25 cellular contexts compared by ENCODE assay signal in the genomic region with DNA sequence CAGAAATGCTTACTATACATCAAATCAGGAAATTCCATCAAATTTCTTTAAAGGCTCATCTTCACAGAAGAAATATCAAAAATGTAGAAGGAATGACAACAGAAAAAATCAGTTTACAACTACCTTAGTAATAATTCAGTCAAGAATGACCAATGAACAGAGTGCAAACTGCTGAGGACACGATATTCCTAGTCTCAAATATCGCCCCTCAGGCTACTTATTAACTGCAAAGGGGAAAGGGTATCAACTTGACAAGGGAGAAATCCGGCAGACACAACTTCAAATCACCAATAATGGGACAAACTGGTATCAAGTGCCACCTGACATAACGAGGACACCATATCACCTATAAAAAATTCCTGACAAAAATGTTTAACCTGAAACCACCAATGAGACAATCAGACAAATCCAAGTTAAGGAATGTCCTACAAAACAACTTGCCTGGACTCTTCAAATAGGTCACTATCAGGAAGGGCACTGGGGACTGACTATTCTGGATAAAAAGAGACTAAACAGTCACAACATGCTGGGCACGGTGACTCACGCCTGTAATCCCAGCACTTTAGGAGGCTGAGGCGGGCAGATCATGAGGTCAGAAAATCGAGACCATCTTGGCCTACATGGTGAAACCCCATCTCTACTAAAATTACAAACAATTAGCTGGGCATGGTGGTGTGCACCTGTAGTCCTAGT.
"Had no signal": no experiment of that assay in that cellular context is flagged by ENCODE, and none has a peak within 500 bp of the region (broad histone marks: within the 10 kb centered on the region; RNA-seq: fewer than 3 reads in every experiment).

No MANE protein-coding gene starts in this region.

- H3K9ac ChIP-seq: KMS-11 had no signal

- H3K27me3 Mint-ChIP-seq: activated B cell treated with CpG ODN at 0.5 μM for 24 hours; activated CD4-positive, alpha-beta T cell treated with anti-CD3 and anti-CD28 coated beads, Interleukin-2, amount 10 ng/mL, durations not matched to agents 24 days and 14 days; activated CD8-positive, alpha-beta memory T cell treated with anti-CD3 and anti-CD28 coated beads, Interleukin-2, amount 10 ng/mL, durations not matched to agents 7 days and 5 days; activated naive CD8-positive, alpha-beta T cell; activated T-cell treated with anti-CD3 and anti-CD28 coated beads, Interleukin-2, amount 50 U/mL, for 24 hours had no signal

- H3K4me3 ChIP-seq: cardiac muscle cell had no signal

- H3K36me3 ChIP-seq: cardiac muscle cell had no signal

- H3K27ac ChIP-seq: brain microvascular endothelial cell, cardiac muscle cell, KMS-11 had no signal

- FAIRE-seq: TTC549 had no signal

- H3K27me3 ChIP-seq: brain microvascular endothelial cell, cardiac muscle cell had no signal

- DNase-seq: activated B cell treated with CpG ODN at 0.5 μM for 24 hours; activated CD4-positive, alpha-beta T cell treated with anti-CD3 and anti-CD28 coated beads for 1 hour; activated CD4-positive, alpha-beta T cell treated with anti-CD3 and anti-CD28 coated beads, Interleukin-2, amount 10 ng/mL, durations not matched to agents 24 days and 14 days; activated CD4-positive, alpha-beta T cell treated with anti-CD3 and anti-CD28 coated beads, Interleukin-2, amount 50 U/mL, for 48 hours; activated CD8-positive, alpha-beta memory T cell treated with anti-CD3 and anti-CD28 coated beads, Interleukin-2, amount 10 ng/mL, durations not matched to agents 7 days and 5 days; activated effector memory CD4-positive, alpha-beta T cell treated with Interleukin-2 at 50 U/mL for 16 hours; activated naive CD4-positive, alpha-beta T cell; activated T-cell treated with anti-CD3 and anti-CD28 coated beads, Interleukin-2, amount 50 U/mL, for 24 hours; amygdala; brain microvascular endothelial cell; NCI-H1105; NCI-H1436 treated with DMSO at 0.1 percent for 48 hours; NCI-H187; NCI-H2081; NCI-H446; NCI-H524; PC-3; SHP77 treated with DMSO at 0.1 percent for 48 hours; T1000 had no signal

- H3K27ac Mint-ChIP-seq: activated B cell treated with CpG ODN at 0.5 μM for 24 hours; activated CD4-positive, alpha-beta T cell treated with anti-CD3 and anti-CD28 coated beads, Interleukin-2, amount 10 ng/mL, durations not matched to agents 24 days and 14 days; activated CD8-positive, alpha-beta memory T cell treated with anti-CD3 and anti-CD28 coated beads, Interleukin-2, amount 10 ng/mL, durations not matched to agents 7 days and 5 days; activated naive CD8-positive, alpha-beta T cell; activated T-helper 1 cell treated with anti-CD3 and anti-CD28 coated beads, Interleukin-12 subunit alpha, Interleukin-12 subunit beta, Interleukin-2, Interleukin-4 antibody, amounts not matched to agents 30 ng/mL and 10 ng/mL and 1 ng/mL, durations not matched to agents 14 hours and 24 hours and 36 hours; T-helper 1 cell treated with Interleukin-12 subunit alpha and Interleukin-12 subunit beta and Interleukin-4 antibody, amounts not matched to agents 30 μg/mL and 1 μg/mL, for 36 hours had no signal

- H3K9me3 Mint-ChIP-seq: activated B cell treated with CpG ODN at 0.5 μM for 24 hours; activated CD4-positive, alpha-beta T cell treated with anti-CD3 and anti-CD28 coated beads, Interleukin-2, amount 10 ng/mL, durations not matched to agents 24 days and 14 days; activated T-cell treated with anti-CD3 and anti-CD28 coated beads, Interleukin-2, amount 50 U/mL, for 24 hours; activated T-helper 1 cell treated with anti-CD3 and anti-CD28 coated beads, Interleukin-12 subunit alpha, Interleukin-12 subunit beta, Interleukin-2, Interleukin-4 antibody, amounts not matched to agents 30 ng/mL and 10 ng/mL and 1 ng/mL, durations not matched to agents 14 hours and 24 hours and 36 hours; T-helper 1 cell treated with Interleukin-12 subunit alpha and Interleukin-12 subunit beta and Interleukin-4 antibody, amounts not matched to agents 30 μg/mL and 1 μg/mL, for 36 hours had no signal

- ATAC-seq: activated CD8-positive, alpha-beta memory T cell treated with anti-CD3 and anti-CD28 coated beads, Interleukin-2, amount 10 ng/mL, durations not matched to agents 7 days and 5 days; PC-3 had no signal

- H3K4me2 ChIP-seq: KMS-11 had no signal

- H3K4me3 Mint-ChIP-seq: activated B cell treated with CpG ODN at 0.5 μM for 24 hours; activated CD4-positive, alpha-beta T cell treated with anti-CD3 and anti-CD28 coated beads, Interleukin-2, amount 10 ng/mL, durations not matched to agents 24 days and 14 days; activated CD8-positive, alpha-beta memory T cell treated with anti-CD3 and anti-CD28 coated beads, Interleukin-2, amount 10 ng/mL, durations not matched to agents 7 days and 5 days; activated naive CD8-positive, alpha-beta T cell; activated T-cell treated with anti-CD3 and anti-CD28 coated beads, Interleukin-2, amount 50 U/mL, for 24 hours; activated T-helper 1 cell treated with anti-CD3 and anti-CD28 coated beads, Interleukin-12 subunit alpha, Interleukin-12 subunit beta, Interleukin-2, Interleukin-4 antibody, amounts not matched to agents 30 ng/mL and 10 ng/mL and 1 ng/mL, durations not matched to agents 14 hours and 24 hours and 36 hours; T-helper 1 cell treated with Interleukin-12 subunit alpha and Interleukin-12 subunit beta and Interleukin-4 antibody, amounts not matched to agents 30 μg/mL and 1 μg/mL, for 36 hours had no signal
